ENCODE assay signal across 20 cellular contexts in genomic region chr17:57543230-57543629, GRCh38.
"Had no signal": no experiment of that assay in that cellular context is flagged by ENCODE, and none has a peak within 500 bp of the region (broad histone marks: within the 10 kb centered on the region; RNA-seq: fewer than 3 reads in every experiment).

No MANE protein-coding gene starts in this region.

- H3K27ac ChIP-seq: esophagus squamous epithelium, right lobe of liver, testis had no signal

- H3K36me3 Mint-ChIP-seq: activated naive CD8-positive, alpha-beta T cell; natural killer cell had no signal

- DNase-seq: activated CD4-positive, alpha-beta T cell treated with anti-CD3 and anti-CD28 coated beads for 4 hours; activated CD8-positive, alpha-beta T cell treated with anti-CD3 and anti-CD28 coated beads for 36 hours; activated gamma-delta T cell treated with Interleukin-2 at 50 U/mL for 16 hours; activated T-cell treated with anti-CD3 and anti-CD28 coated beads, Interleukin-2, amount 50 U/mL, for 4 hours; amniotic stem cell; central memory CD4-positive, alpha-beta T cell; effector CD4-positive, alpha-beta T cell; esophagus squamous epithelium; hippocampal formation; kidney; left ventricle myocardium superior; mesenchymal stem cell; natural killer cell; psoas muscle; right lobe of liver; stimulated activated naive CD8-positive, alpha-beta T cell treated with anti-CD3 and anti-CD28 coated beads, Interleukin-15, amount 100 ng/mL, for 72 hours; T-helper 1 cell; testis had no signal

- H3K4me3 ChIP-seq: coronary artery, esophagus squamous epithelium, psoas muscle, right lobe of liver, testis had no signal

- H3K4me3 Mint-ChIP-seq: activated CD8-positive, alpha-beta T cell treated with anti-CD3 and anti-CD28 coated beads for 36 hours; activated naive CD8-positive, alpha-beta T cell; activated T-cell treated with anti-CD3 and anti-CD28 coated beads, Interleukin-2, amount 50 U/mL, for 4 hours; natural killer cell; stimulated activated naive CD8-positive, alpha-beta T cell treated with anti-CD3 and anti-CD28 coated beads, Interleukin-15, amount 100 ng/mL, for 72 hours had no signal

- H3K27me3 Mint-ChIP-seq: activated CD8-positive, alpha-beta T cell treated with anti-CD3 and anti-CD28 coated beads for 36 hours; activated naive CD8-positive, alpha-beta T cell; stimulated activated naive CD8-positive, alpha-beta T cell treated with anti-CD3 and anti-CD28 coated beads, Interleukin-15, amount 100 ng/mL, for 72 hours had no signal

- H3K27ac Mint-ChIP-seq: activated CD8-positive, alpha-beta T cell treated with anti-CD3 and anti-CD28 coated beads for 36 hours; activated naive CD8-positive, alpha-beta T cell; natural killer cell had no signal

- H3K9me3 ChIP-seq: esophagus squamous epithelium, psoas muscle, right lobe of liver, testis had no signal

- H3K4me1 ChIP-seq: esophagus squamous epithelium, right lobe of liver had no signal

- H3K27me3 ChIP-seq: esophagus squamous epithelium, right lobe of liver, testis had no signal

- H3K9me3 Mint-ChIP-seq: activated CD8-positive, alpha-beta T cell treated with anti-CD3 and anti-CD28 coated beads for 36 hours; activated T-cell treated with anti-CD3 and anti-CD28 coated beads, Interleukin-2, amount 50 U/mL, for 4 hours; natural killer cell; stimulated activated naive CD8-positive, alpha-beta T cell treated with anti-CD3 and anti-CD28 coated beads, Interleukin-15, amount 100 ng/mL, for 72 hours had no signal

- ATAC-seq: activated CD8-positive, alpha-beta T cell treated with anti-CD3 and anti-CD28 coated beads for 36 hours; activated T-cell treated with anti-CD3 and anti-CD28 coated beads, Interleukin-2, amount 50 U/mL, for 4 hours; natural killer cell; right lobe of liver; stimulated activated naive CD8-positive, alpha-beta T cell treated with anti-CD3 and anti-CD28 coated beads, Interleukin-15, amount 100 ng/mL, for 72 hours had no signal

- H3K36me3 ChIP-seq: esophagus squamous epithelium, right lobe of liver had no signal
